1 cellular context compared by ENCODE assay signal in genomic region chr18:23523429-23524212, GRCh38.
TF ChIP-seq lines count a peak whose summit lies in the region.

No MANE protein-coding gene starts in this region.

TF ChIP-seq in GM12878, 131 proteins besides CTCF, POLR2A, EP300 and RAD21 (continued from another document):
- TF ChIP-seq ZBTB4 (CRISPR knock-in tag; IDR thresholded peaks at IDR 0.05) (no peak), ZZZ3 (IDR thresholded peaks at IDR 0.05; ENCODE audit: control insufficient read depth, insufficient read length, low read depth) (no peak), YBX1 (IDR thresholded peaks at IDR 0.05) (no peak), ZBTB40 (IDR thresholded peaks at IDR 0.05; ENCODE audit: borderline replicate concordance) (no peak), CBFB (IDR thresholded peaks at IDR 0.05; ENCODE audit: low read depth) (no peak), SMAD1 (IDR thresholded peaks at IDR 0.05; ENCODE audit: low read depth, partially characterized antibody) (no peak), BACH1 (IDR thresholded peaks at IDR 0.05; ENCODE audit: borderline replicate concordance) (no peak), PAX8 (IDR thresholded peaks at IDR 0.05) (no peak), IKZF2 (IDR thresholded peaks at IDR 0.05) (peak in 1 of 2 experiments; percentile 44; a peak in 2 of 4 replicates), ASH2L (IDR thresholded peaks at IDR 0.05; ENCODE audit: borderline replicate concordance, low read depth) (no peak), TCF3 (IDR thresholded peaks at IDR 0.05; ENCODE audit: borderline replicate concordance, insufficient read depth, low read depth, low read length) (no peak), IRF4 (IDR thresholded peaks at IDR 0.05; ENCODE audit: low read depth, low read length) (no peak), SKIL (IDR thresholded peaks at IDR 0.05; ENCODE audit: low read depth, poor library complexity, severe bottlenecking) (no peak), CREB1 (IDR thresholded peaks at IDR 0.05; ENCODE audit: low read depth) (no peak), CHD1 (IDR thresholded peaks at IDR 0.05; ENCODE audit: low read depth, low read length) (no peak), SUPT20H (IDR thresholded peaks at IDR 0.05; ENCODE audit: borderline replicate concordance, control insufficient read depth, low read depth, low read length) (no peak), RFX5 (IDR thresholded peaks at IDR 0.05; ENCODE audit: low read depth, low read length) (no peak), HDGF (IDR thresholded peaks at IDR 0.05) (no peak), ZBED1 (IDR thresholded peaks at IDR 0.05; ENCODE audit: borderline replicate concordance) (no peak), GABPA (IDR thresholded peaks at IDR 0.05; ENCODE audit: low read depth) (no peak), CBX3 (IDR thresholded peaks at IDR 0.05; ENCODE audit: borderline replicate concordance, low read depth) (no peak), MEF2B (IDR thresholded peaks at IDR 0.05; ENCODE audit: partially characterized antibody, poor library complexity, severe bottlenecking) (peak; percentile 15), KLF5 (IDR thresholded peaks at IDR 0.05; ENCODE audit: partially characterized antibody) (no peak), STAT1 (conservative IDR thresholded peaks at IDR 0.05) (no peak), MAX (IDR thresholded peaks at IDR 0.05; ENCODE audit: low read depth, low read length) (no peak), POLR2AphosphoS2 (IDR thresholded peaks at IDR 0.05; ENCODE audit: low read depth, low read length) (no peak), ZNF217 (IDR thresholded peaks at IDR 0.05) (no peak), POU2F2 (IDR thresholded peaks at IDR 0.05; ENCODE audit: borderline replicate concordance, low read depth, low read length) (peak; percentile 81; the same call in 2 of the 3 replicates), TCF7 (IDR thresholded peaks at IDR 0.05; ENCODE audit: borderline replicate concordance) (no peak), CREM (IDR thresholded peaks at IDR 0.05; ENCODE audit: low read depth) (no peak), FOXM1 (IDR thresholded peaks at IDR 0.05; ENCODE audit: low read depth, low read length) (no peak), ETV6 (conservative IDR thresholded peaks at IDR 0.05 in 1 of 2, IDR thresholded peaks at IDR 0.05 in 1 of 2; ENCODE audit: borderline replicate concordance in 1 of 2, low read depth in 1 of 2) (no peak), BMI1 (IDR thresholded peaks at IDR 0.05; ENCODE audit: borderline replicate concordance) (no peak), CHD4 (IDR thresholded peaks at IDR 0.05) (no peak), RUNX3 (IDR thresholded peaks at IDR 0.05; ENCODE audit: low read length) (peak; percentile 83), HCFC1 (IDR thresholded peaks at IDR 0.05; ENCODE audit: low read length) (no peak)
- TF ChIP-seq, protein P1, sequence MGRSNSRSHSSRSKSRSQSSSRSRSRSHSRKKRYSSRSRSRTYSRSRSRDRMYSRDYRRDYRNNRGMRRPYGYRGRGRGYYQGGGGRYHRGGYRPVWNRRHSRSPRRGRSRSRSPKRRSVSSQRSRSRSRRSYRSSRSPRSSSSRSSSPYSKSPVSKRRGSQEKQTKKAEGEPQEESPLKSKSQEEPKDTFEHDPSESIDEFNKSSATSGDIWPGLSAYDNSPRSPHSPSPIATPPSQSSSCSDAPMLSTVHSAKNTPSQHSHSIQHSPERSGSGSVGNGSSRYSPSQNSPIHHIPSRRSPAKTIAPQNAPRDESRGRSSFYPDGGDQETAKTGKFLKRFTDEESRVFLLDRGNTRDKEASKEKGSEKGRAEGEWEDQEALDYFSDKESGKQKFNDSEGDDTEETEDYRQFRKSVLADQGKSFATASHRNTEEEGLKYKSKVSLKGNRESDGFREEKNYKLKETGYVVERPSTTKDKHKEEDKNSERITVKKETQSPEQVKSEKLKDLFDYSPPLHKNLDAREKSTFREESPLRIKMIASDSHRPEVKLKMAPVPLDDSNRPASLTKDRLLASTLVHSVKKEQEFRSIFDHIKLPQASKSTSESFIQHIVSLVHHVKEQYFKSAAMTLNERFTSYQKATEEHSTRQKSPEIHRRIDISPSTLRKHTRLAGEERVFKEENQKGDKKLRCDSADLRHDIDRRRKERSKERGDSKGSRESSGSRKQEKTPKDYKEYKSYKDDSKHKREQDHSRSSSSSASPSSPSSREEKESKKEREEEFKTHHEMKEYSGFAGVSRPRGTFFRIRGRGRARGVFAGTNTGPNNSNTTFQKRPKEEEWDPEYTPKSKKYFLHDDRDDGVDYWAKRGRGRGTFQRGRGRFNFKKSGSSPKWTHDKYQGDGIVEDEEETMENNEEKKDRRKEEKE (IDR thresholded peaks at IDR 0.05), result no peak
- TF ChIP-seq, protein P2, sequence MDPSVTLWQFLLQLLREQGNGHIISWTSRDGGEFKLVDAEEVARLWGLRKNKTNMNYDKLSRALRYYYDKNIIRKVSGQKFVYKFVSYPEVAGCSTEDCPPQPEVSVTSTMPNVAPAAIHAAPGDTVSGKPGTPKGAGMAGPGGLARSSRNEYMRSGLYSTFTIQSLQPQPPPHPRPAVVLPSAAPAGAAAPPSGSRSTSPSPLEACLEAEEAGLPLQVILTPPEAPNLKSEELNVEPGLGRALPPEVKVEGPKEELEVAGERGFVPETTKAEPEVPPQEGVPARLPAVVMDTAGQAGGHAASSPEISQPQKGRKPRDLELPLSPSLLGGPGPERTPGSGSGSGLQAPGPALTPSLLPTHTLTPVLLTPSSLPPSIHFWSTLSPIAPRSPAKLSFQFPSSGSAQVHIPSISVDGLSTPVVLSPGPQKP (IDR thresholded peaks at IDR 0.05; ENCODE audit: low read depth, low read length), result no peak
- TF ChIP-seq, protein P3, sequence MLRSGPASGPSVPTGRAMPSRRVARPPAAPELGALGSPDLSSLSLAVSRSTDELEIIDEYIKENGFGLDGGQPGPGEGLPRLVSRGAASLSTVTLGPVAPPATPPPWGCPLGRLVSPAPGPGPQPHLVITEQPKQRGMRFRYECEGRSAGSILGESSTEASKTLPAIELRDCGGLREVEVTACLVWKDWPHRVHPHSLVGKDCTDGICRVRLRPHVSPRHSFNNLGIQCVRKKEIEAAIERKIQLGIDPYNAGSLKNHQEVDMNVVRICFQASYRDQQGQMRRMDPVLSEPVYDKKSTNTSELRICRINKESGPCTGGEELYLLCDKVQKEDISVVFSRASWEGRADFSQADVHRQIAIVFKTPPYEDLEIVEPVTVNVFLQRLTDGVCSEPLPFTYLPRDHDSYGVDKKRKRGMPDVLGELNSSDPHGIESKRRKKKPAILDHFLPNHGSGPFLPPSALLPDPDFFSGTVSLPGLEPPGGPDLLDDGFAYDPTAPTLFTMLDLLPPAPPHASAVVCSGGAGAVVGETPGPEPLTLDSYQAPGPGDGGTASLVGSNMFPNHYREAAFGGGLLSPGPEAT (IDR thresholded peaks at IDR 0.05; ENCODE audit: low read depth), result no peak
- TF ChIP-seq, protein P4, sequence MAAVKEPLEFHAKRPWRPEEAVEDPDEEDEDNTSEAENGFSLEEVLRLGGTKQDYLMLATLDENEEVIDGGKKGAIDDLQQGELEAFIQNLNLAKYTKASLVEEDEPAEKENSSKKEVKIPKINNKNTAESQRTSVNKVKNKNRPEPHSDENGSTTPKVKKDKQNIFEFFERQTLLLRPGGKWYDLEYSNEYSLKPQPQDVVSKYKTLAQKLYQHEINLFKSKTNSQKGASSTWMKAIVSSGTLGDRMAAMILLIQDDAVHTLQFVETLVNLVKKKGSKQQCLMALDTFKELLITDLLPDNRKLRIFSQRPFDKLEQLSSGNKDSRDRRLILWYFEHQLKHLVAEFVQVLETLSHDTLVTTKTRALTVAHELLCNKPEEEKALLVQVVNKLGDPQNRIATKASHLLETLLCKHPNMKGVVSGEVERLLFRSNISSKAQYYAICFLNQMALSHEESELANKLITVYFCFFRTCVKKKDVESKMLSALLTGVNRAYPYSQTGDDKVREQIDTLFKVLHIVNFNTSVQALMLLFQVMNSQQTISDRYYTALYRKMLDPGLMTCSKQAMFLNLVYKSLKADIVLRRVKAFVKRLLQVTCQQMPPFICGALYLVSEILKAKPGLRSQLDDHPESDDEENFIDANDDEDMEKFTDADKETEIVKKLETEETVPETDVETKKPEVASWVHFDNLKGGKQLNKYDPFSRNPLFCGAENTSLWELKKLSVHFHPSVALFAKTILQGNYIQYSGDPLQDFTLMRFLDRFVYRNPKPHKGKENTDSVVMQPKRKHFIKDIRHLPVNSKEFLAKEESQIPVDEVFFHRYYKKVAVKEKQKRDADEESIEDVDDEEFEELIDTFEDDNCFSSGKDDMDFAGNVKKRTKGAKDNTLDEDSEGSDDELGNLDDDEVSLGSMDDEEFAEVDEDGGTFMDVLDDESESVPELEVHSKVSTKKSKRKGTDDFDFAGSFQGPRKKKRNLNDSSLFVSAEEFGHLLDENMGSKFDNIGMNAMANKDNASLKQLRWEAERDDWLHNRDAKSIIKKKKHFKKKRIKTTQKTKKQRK (IDR thresholded peaks at IDR 0.05; ENCODE audit: low read depth, low read length), result no peak
- TF ChIP-seq, protein P5, sequence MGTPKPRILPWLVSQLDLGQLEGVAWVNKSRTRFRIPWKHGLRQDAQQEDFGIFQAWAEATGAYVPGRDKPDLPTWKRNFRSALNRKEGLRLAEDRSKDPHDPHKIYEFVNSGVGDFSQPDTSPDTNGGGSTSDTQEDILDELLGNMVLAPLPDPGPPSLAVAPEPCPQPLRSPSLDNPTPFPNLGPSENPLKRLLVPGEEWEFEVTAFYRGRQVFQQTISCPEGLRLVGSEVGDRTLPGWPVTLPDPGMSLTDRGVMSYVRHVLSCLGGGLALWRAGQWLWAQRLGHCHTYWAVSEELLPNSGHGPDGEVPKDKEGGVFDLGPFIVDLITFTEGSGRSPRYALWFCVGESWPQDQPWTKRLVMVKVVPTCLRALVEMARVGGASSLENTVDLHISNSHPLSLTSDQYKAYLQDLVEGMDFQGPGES (IDR thresholded peaks at IDR 0.05), result no peak
